ENCODE assay signal across 8 cellular contexts in the genomic region with DNA sequence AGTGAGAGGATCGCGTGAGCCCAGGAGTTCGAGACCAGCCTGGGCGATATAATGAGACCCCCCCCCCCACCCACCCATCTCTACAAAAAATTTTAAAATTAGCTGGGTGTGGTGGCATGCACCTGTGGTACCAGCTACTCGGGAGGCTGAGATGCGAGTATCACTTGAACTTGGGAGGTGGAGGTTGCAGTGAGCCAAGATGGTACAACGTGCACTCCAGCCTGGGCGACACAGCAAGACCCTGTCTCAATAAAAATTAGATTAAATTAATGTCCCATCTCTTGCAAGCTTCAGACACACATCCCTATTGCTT. TPM values are rescaled to one million over a fixed set of nuclear protein-coding genes. Genes with fewer than 3 reads are reported as not detected.
DNase-seq lines count a peak whose midpoint lies in the region; ATAC-seq, FAIRE-seq and TF ChIP-seq lines count a peak whose summit lies in the region.

No MANE protein-coding gene starts in this region.

- H3K36me3 ChIP-seq in HEK293 (ENCODE audit: control insufficient read depth in 2 of 2, insufficient read depth in 1 of 2, low read length in 2 of 2) (no peaks in the 10 kb centered on the region), ascending aorta (no peaks in the 10 kb centered on the region), kidney (ENCODE audit: control insufficient read depth in 1 of 2, insufficient read depth in 2 of 2, low read length in 2 of 2) (no peaks in the 10 kb centered on the region), stomach (no peaks in the 10 kb centered on the region)

- no peak for TF ChIP-seq POLR2A in stomach (IDR thresholded peaks at IDR 0.05)

- ATAC-seq in HG03432 (IDR thresholded peaks at IDR 0.05; ENCODE audit: unreplicated experiment) (no peak), HG02885 (IDR thresholded peaks at IDR 0.05; ENCODE audit: poor library complexity, unreplicated experiment) (no peak)

- H3K27me3 ChIP-seq in ascending aorta (no peaks in the 10 kb centered on the region), stomach (peaks cover 0 to 28% (median 10%) of the 10 kb centered on the region in 3 donors)

- H3K9ac ChIP-seq in kidney (ENCODE audit: low read length in 2 of 2): no peak overlapping the region

- WGBS in stomach, 5 donors: 52 to 80% (median 76%) methylated on average over 6 to 8 of the region's 8 CpGs

- POLR2A ChIA-PET in HEK293 (lab: Yijun Ruan, JAX): no interaction called here

- intact Hi-C loops in ascending aorta (cut with DNase I): no loop called here
- intact Hi-C loops in kidney (cut with DNase I): no loop called here
- intact Hi-C loops in stomach (cut with DNase I; ENCODE audit: low total_unique reads): no loop called here

- no peak for FAIRE-seq in kidney (lab: Jason Lieb, UNC)

- no peak for TF ChIP-seq CTCF in HEK293 (tag by site-specific recombination; IDR thresholded peaks at IDR 0.05)
- TF ChIP-seq CTCF in ascending aorta (IDR thresholded peaks at IDR 0.05): no peak
- TF ChIP-seq CTCF in kidney (IDR thresholded peaks at IDR 0.05; ENCODE audit: borderline replicate concordance, extremely low read depth, insufficient read depth): no peak
- no peak for TF ChIP-seq CTCF in stomach (IDR thresholded peaks at IDR 0.05)

- no peak for TF ChIP-seq EP300 in stomach (IDR thresholded peaks at IDR 0.05)

- H3K4me1 ChIP-seq in HEK293 (ENCODE audit: control insufficient read depth, insufficient read depth, low read length): peaks cover 9% of the 10 kb centered on the region; the same call in 1 of the 2 replicates
- no peaks in the 10 kb centered on the region for H3K4me1 ChIP-seq in ascending aorta
- H3K4me1 ChIP-seq in kidney (ENCODE audit: control insufficient read depth in 1 of 2, insufficient read depth in 1 of 2, low read depth in 1 of 2, low read length in 2 of 2): no peaks in the 10 kb centered on the region
- peaks cover 8 to 44% (median 33%) of the 10 kb centered on the region in 4 donors for H3K4me1 ChIP-seq in stomach

- H3K4me3 ChIP-seq in HEK293 (ENCODE audit: low read depth, low read length) (peak overlapping the region; percentile 90), ascending aorta (peak overlapping the region; percentile 81 to 90), kidney (ENCODE audit: low read length in 2 of 2) (peak overlapping the region; percentile 9 to 61), stomach (peak overlapping the region; percentile 70 to 88 (median 79))

- H3K27ac ChIP-seq in HEK293 (ENCODE audit: extremely low read depth, low read depth, low read length) (no peak overlapping the region; the same call in 1 of the 2 replicates), ascending aorta (no peak overlapping the region), kidney (ENCODE audit: low read depth in 2 of 2, low read length in 2 of 2) (no peak overlapping the region), stomach (peak overlapping the region; percentile 86 to 99 (median 91))

- H3K9me3 ChIP-seq in HEK293 (ENCODE audit: control insufficient read depth, insufficient read depth, low read depth, low read length): no peaks in the 10 kb centered on the region
- H3K9me3 ChIP-seq in ascending aorta: no peaks in the 10 kb centered on the region
- no peaks in the 10 kb centered on the region for H3K9me3 ChIP-seq in kidney (ENCODE audit: control insufficient read depth in 1 of 2, low read length in 2 of 2)
- no peaks in the 10 kb centered on the region for H3K9me3 ChIP-seq in stomach

- DNase-seq in ascending aorta (ENCODE audit: low spot score in 2 of 2): no peak
- no peak for DNase-seq in kidney
- no peak for DNase-seq in stomach
- DNase-seq in stimulated activated CD4-positive, alpha-beta T cell treated with anti-CD3 and anti-CD28 coated beads, Interleukin-12 subunit alpha, Interleukin-12 subunit beta, amount 100 ng/mL, for 4 hours: no peak
- no peak for DNase-seq in foreskin melanocyte

- CTCF ChIA-PET in HEK293 (lab: Yijun Ruan, JAX): interaction anchor here (0.7 to 1.4 kb wide), 3 partner anchors 10 to 163 kb away, joined by 3 to 8 read pairs (median 3); no protein-coding TSS in a partner anchor

TF ChIP-seq in HEK293, 187 proteins besides CTCF, POLR2A, EP300 and RAD21:
- TF ChIP-seq ZNF335 (tag by site-specific recombination; conservative IDR thresholded peaks at IDR 0.05) (peak; percentile 83), ZNF121 (tag by site-specific recombination; IDR thresholded peaks at IDR 0.05) (peak; percentile 81), GLIS2 (tag by site-specific recombination; IDR thresholded peaks at IDR 0.05) (peak; percentile 33; the same call in 1 of the 2 replicates), TRIM28 (IDR thresholded peaks at IDR 0.05; ENCODE audit: borderline replicate concordance, low read length) (no peak)
TF ChIP-seq in HEK293: peak in this region for 3.

RNA-seq across cellular contexts. Expression of a gene that starts 0.4 kb away (rescaled TPM):
- total RNA-seq in ascending aorta (4.8 TPM), kidney (48.2 TPM), stomach (10 to 100 TPM in 2 of 5 donors, 1 to 10 TPM in 2, not detected in 1; 1.3 to 16.2 (median 9.5) TPM)
- polyA plus RNA-seq in kidney (ENCODE audit: insufficient read depth, low read depth, low replicate concordance) (8.1 TPM), stomach (10 to 100 TPM in 1 of 3 donors, 1 to 10 TPM in 2; 5.2 to 13.4 (median 5.7) TPM)

Comparison
In these comparisons a context has a peak if more than half of its experiments do, and no peak if none do; other contexts are left out.
1. H3K27ac ChIP-seq: peak in stomach (5 of 5); none in HEK293 (single experiment), ascending aorta (0 of 2) and kidney (0 of 2).
2. H3K4me3 ChIP-seq: peak in every context shown above with its lines; median percentile 90 in HEK293; 86 in ascending aorta; 79 in stomach; 35 in kidney.